ENCODE assay signal across 27 cellular contexts in genomic region chr5:11888221-11888620, GRCh38. TPM values are rescaled to one million over a fixed set of nuclear protein-coding genes. Genes with fewer than 3 reads are reported as not detected.
DNase-seq lines count a peak whose midpoint lies in the region; ATAC-seq, FAIRE-seq and TF ChIP-seq lines count a peak whose summit lies in the region.
"Had no signal": no experiment of that assay in that cellular context is flagged by ENCODE, and none has a peak within 500 bp of the region (broad histone marks: within the 10 kb centered on the region; RNA-seq: fewer than 3 reads in every experiment).

No MANE protein-coding gene starts in this region.

- no peak for ATAC-seq in WTC11

- H3K27ac Mint-ChIP-seq in WTC11: no peak overlapping the region
- H3K27ac Mint-ChIP-seq: CD14-positive monocyte; CD4-positive, alpha-beta memory T cell; CD4-positive, CD25-positive, alpha-beta regulatory T cell; CD8-positive, alpha-beta memory T cell had no signal

- DNase-seq in D341Med (ENCODE audit: low spot score) (peak; percentile 62), D721Med (ENCODE audit: insufficient read length, low spot score) (no peak), caudate nucleus (lab: John Stamatoyannopoulos, UW) (no peak), EL (no peak), WTC11 (ENCODE audit: low spot score) (no peak), NCI-H1105 (lab: John Stamatoyannopoulos, UW) (no peak)
- DNase-seq: 8988T; ACHN; BE2C; C1 segment of cervical spinal cord; CD4-positive, alpha-beta memory T cell; CD4-positive, CD25-positive, alpha-beta regulatory T cell; CD8-positive, alpha-beta memory T cell; COR-L47; DMS 273 treated with DMSO at 0.1 percent for 48 hours; DMS153; DMS53; DMS79; DND-41; GF-D8 had no signal

- H3K4me3 Mint-ChIP-seq in WTC11: no peak overlapping the region
- H3K4me3 Mint-ChIP-seq: CD14-positive monocyte; CD4-positive, alpha-beta memory T cell; CD4-positive, CD25-positive, alpha-beta regulatory T cell; CD8-positive, alpha-beta memory T cell had no signal

- POLR2A ChIA-PET in WTC11 (lab: Charles Lee): no interaction called here

- peaks cover 15% of the 10 kb centered on the region for H3K9me3 Mint-ChIP-seq in WTC11

- FAIRE-seq in D721Med (lab: Jason Lieb, UNC): peak; percentile 70
- FAIRE-seq: A204.1, G401.6, GM12891, GM19239 had no signal

- no peaks in the 10 kb centered on the region for H3K4me1 Mint-ChIP-seq in WTC11
- H3K4me1 Mint-ChIP-seq: CD14-positive monocyte; CD4-positive, alpha-beta memory T cell; CD4-positive, CD25-positive, alpha-beta regulatory T cell; CD8-positive, alpha-beta memory T cell had no signal

- no peak for TF ChIP-seq CTCF in D721Med (IDR thresholded peaks at IDR 0.05; ENCODE audit: insufficient read depth, missing control alignments)
- no peak for TF ChIP-seq CTCF in WTC11 (IDR thresholded peaks at IDR 0.05)

- no peaks in the 10 kb centered on the region; the same call in 1 of the 2 replicates for H3K27me3 Mint-ChIP-seq in WTC11 (ENCODE audit: low read depth)
- H3K27me3 Mint-ChIP-seq: CD4-positive, alpha-beta memory T cell; CD4-positive, CD25-positive, alpha-beta regulatory T cell; CD8-positive, alpha-beta memory T cell had no signal

- H3K27ac ChIP-seq in caudate nucleus (ENCODE audit: low read depth, low read length): peak overlapping the region; percentile 12
- H3K27ac ChIP-seq: BLaER1 had no signal

- 0 out of 2 replicates have a peak, but pooled peaks cover 2% of the 10 kb centered on the region for H3K36me3 Mint-ChIP-seq in WTC11
- H3K36me3 Mint-ChIP-seq: CD14-positive monocyte; CD4-positive, alpha-beta memory T cell; CD4-positive, CD25-positive, alpha-beta regulatory T cell; CD8-positive, alpha-beta memory T cell had no signal

- CTCF ChIA-PET in WTC11 (lab: Charles Lee): interaction anchor here (0.7 kb wide), 1 partner anchor 21 kb away, joined by 4 read pairs; no protein-coding TSS in a partner anchor

TF ChIP-seq in WTC11, 78 proteins besides CTCF, POLR2A, EP300 and RAD21:
- TF ChIP-seq NFATC4 (CRISPR knock-in tag; IDR thresholded peaks at IDR 0.05): no peak
- no peak for TF ChIP-seq FOXK1 (CRISPR knock-in tag; IDR thresholded peaks at IDR 0.05)
- no peak for TF ChIP-seq PREB (CRISPR knock-in tag; IDR thresholded peaks at IDR 0.05; ENCODE audit: borderline replicate concordance)
- no peak for TF ChIP-seq HMGA2 (CRISPR knock-in tag; IDR thresholded peaks at IDR 0.05)
- TF ChIP-seq NR1H2 (CRISPR knock-in tag; IDR thresholded peaks at IDR 0.05): no peak
- TF ChIP-seq RELA (CRISPR knock-in tag; IDR thresholded peaks at IDR 0.05; ENCODE audit: borderline replicate concordance): no peak
- no peak for TF ChIP-seq TEAD1 (CRISPR knock-in tag; IDR thresholded peaks at IDR 0.05)
- TF ChIP-seq ZNF232 (CRISPR knock-in tag; IDR thresholded peaks at IDR 0.05): no peak
- no peak for TF ChIP-seq ZMAT4 (CRISPR knock-in tag; IDR thresholded peaks at IDR 0.05)
- TF ChIP-seq JAZF1 (CRISPR knock-in tag; IDR thresholded peaks at IDR 0.05): no peak
- no peak for TF ChIP-seq USF2 (CRISPR knock-in tag; IDR thresholded peaks at IDR 0.05)
- TF ChIP-seq ZNF281 (CRISPR knock-in tag; IDR thresholded peaks at IDR 0.05): no peak
- TF ChIP-seq ZNF396 (CRISPR knock-in tag; IDR thresholded peaks at IDR 0.05; ENCODE audit: borderline replicate concordance): no peak
- TF ChIP-seq ATF1 (CRISPR knock-in tag; IDR thresholded peaks at IDR 0.05): no peak
- TF ChIP-seq ARID4B (CRISPR knock-in tag; IDR thresholded peaks at IDR 0.05; ENCODE audit: borderline replicate concordance): no peak
- no peak for TF ChIP-seq E2F5 (CRISPR knock-in tag; IDR thresholded peaks at IDR 0.05)
- no peak for TF ChIP-seq GABPB1 (CRISPR knock-in tag; IDR thresholded peaks at IDR 0.05)

RNA-seq across cellular contexts. Expression of gene CTNND2, which starts 16.0 kb away (rescaled TPM):
- 8.6 to 11.9 TPM (median 10.4 TPM) in 3 replicates for total RNA-seq in WTC11 (2021)
- total RNA-seq: A673; CD4-positive, alpha-beta memory T cell; CD4-positive, CD25-positive, alpha-beta regulatory T cell; CD8-positive, alpha-beta memory T cell had no signal
